ENCODE assay signal across 8 cellular contexts in genomic region chr6:99603421-99604160, GRCh38. TPM values are rescaled to one million over a fixed set of nuclear protein-coding genes. Genes with fewer than 3 reads are reported as not detected.
DNase-seq lines count a peak whose midpoint lies in the region; ATAC-seq and TF ChIP-seq lines count a peak whose summit lies in the region.
"Had no signal": no experiment of that assay in that cellular context is flagged by ENCODE, and none has a peak within 500 bp of the region (broad histone marks: within the 10 kb centered on the region; RNA-seq: fewer than 3 reads in every experiment).

No MANE protein-coding gene starts in this region.

- H3K27me3 Mint-ChIP-seq in WTC11 (ENCODE audit: low read depth) = peaks cover 100% of the 10 kb centered on the region

- peak overlapping the region; percentile 48 for H3K4me3 ChIP-seq in GM12865 (ENCODE audit: low read depth, low read length)
- peak overlapping the region; percentile 16 for H3K4me3 ChIP-seq in HEK293 (ENCODE audit: low read depth, low read length)

- no peak overlapping the region for H3K27ac ChIP-seq in HEK293 (ENCODE audit: extremely low read depth, low read depth, low read length)
- H3K27ac ChIP-seq in foreskin keratinocyte = no peak overlapping the region
- H3K27ac ChIP-seq: VCaP had no signal

- CTCF ChIA-PET in HEK293 (lab: Yijun Ruan, JAX) (interaction anchor here (0.7 kb wide), 3 partner anchors 17 to 71 kb away, joined by 3 to 4 read pairs (median 3); no protein-coding TSS in a partner anchor), WTC11 (lab: Charles Lee) (interaction anchor here (0.5 to 3.0 kb wide), 7 partner anchors 10 to 180 kb away, joined by 3 to 34 read pairs (median 5); partner anchors contain the start of gene CCNC)

- no peaks in the 10 kb centered on the region for H3K36me3 ChIP-seq in HEK293 (ENCODE audit: control insufficient read depth in 2 of 2, insufficient read depth in 1 of 2, low read length in 2 of 2)

- H3K36me3 Mint-ChIP-seq in WTC11 = no peaks in the 10 kb centered on the region

- H3K4me3 Mint-ChIP-seq in WTC11 = peak overlapping the region; percentile 62

- no peaks in the 10 kb centered on the region for H3K9me3 ChIP-seq in HEK293 (ENCODE audit: control insufficient read depth, insufficient read depth, low read depth, low read length)

- H3K4me1 ChIP-seq in HEK293 (ENCODE audit: control insufficient read depth, insufficient read depth, low read length) (no peaks in the 10 kb centered on the region), foreskin keratinocyte (no peaks in the 10 kb centered on the region)

- ATAC-seq in WTC11 (peak; percentile 62), foreskin keratinocyte (peak; percentile 42)

- H3K9me3 Mint-ChIP-seq in WTC11 = no peaks in the 10 kb centered on the region

- peaks cover 100% of the 10 kb centered on the region for H3K27me3 ChIP-seq in foreskin keratinocyte

- no peak overlapping the region for H3K27ac Mint-ChIP-seq in WTC11

- POLR2A ChIA-PET in HEK293 (lab: Yijun Ruan, JAX) = interaction anchor here (1.0 to 1.1 kb wide), 4 partner anchors 10 to 89 kb away, joined by 4 to 11 read pairs (median 6); partner anchors contain the start of gene CCNC
- POLR2A ChIA-PET in WTC11 (lab: Charles Lee) = no interaction called here

- TF ChIP-seq CTCF in GM12865 (IDR thresholded peaks at IDR 0.05; ENCODE audit: insufficient read depth, low read depth, low read length, missing control alignments) (no peak), HEK293 (tag by site-specific recombination; IDR thresholded peaks at IDR 0.05) (no peak), WTC11 (IDR thresholded peaks at IDR 0.05) (no peak), foreskin keratinocyte (conservative IDR thresholded peaks at IDR 0.05) (no peak)

- DNase-seq in GM12865 (ENCODE audit: low read depth) = peak; percentile 29
- peak; percentile 84 for DNase-seq in WTC11 (ENCODE audit: low spot score)
- DNase-seq in foreskin keratinocyte = no peak
- DNase-seq in retina = peak; percentile 88
- no peak for DNase-seq in central memory CD4-positive, alpha-beta T cell
- no peak for DNase-seq in SW 1271 (lab: John Stamatoyannopoulos, UW)

- peaks cover 51% of the 10 kb centered on the region for H3K4me1 Mint-ChIP-seq in WTC11

TF ChIP-seq in HEK293, 187 proteins besides CTCF, POLR2A, EP300 and RAD21:
- TF ChIP-seq HOXC10 (CRISPR knock-in tag; IDR thresholded peaks at IDR 0.05) (0 out of 2 replicates have a peak, but pooled peaks have one; percentile 38), PRDM6 (tag by site-specific recombination; IDR thresholded peaks at IDR 0.05) (no peak), ZNF645 (tag by site-specific recombination; IDR thresholded peaks at IDR 0.05) (no peak), ZNF324 (tag by site-specific recombination; IDR thresholded peaks at IDR 0.05) (no peak), KLF7 (tag by site-specific recombination; IDR thresholded peaks at IDR 0.05; ENCODE audit: borderline replicate concordance) (no peak), KLF9 (tag by site-specific recombination; IDR thresholded peaks at IDR 0.05; ENCODE audit: low read depth) (no peak), ZFP37 (tag by site-specific recombination; IDR thresholded peaks at IDR 0.05) (no peak), ZNF561 (tag by site-specific recombination; IDR thresholded peaks at IDR 0.05; ENCODE audit: borderline replicate concordance) (no peak), ZNF335 (tag by site-specific recombination; conservative IDR thresholded peaks at IDR 0.05) (peak; percentile 46), ZXDB (tag by site-specific recombination; IDR thresholded peaks at IDR 0.05) (no peak)

TF ChIP-seq in WTC11, 78 proteins besides CTCF, POLR2A, EP300 and RAD21:
- TF ChIP-seq MYBL2 (CRISPR knock-in tag; IDR thresholded peaks at IDR 0.05) = no peak
- peak; percentile 45 for TF ChIP-seq FOXP1 (CRISPR knock-in tag; IDR thresholded peaks at IDR 0.05; ENCODE audit: borderline replicate concordance)
- no peak for TF ChIP-seq CBFB (CRISPR knock-in tag; IDR thresholded peaks at IDR 0.05; ENCODE audit: low read depth)
- peak; percentile 61 for TF ChIP-seq ZNF121 (CRISPR knock-in tag; IDR thresholded peaks at IDR 0.05)
- TF ChIP-seq ESRRA (CRISPR knock-in tag; IDR thresholded peaks at IDR 0.05; ENCODE audit: borderline replicate concordance) = no peak
- peak; percentile 22; the same call in 1 of the 2 replicates for TF ChIP-seq USF2 (CRISPR knock-in tag; IDR thresholded peaks at IDR 0.05)
- peak; percentile 84 for TF ChIP-seq MAX (CRISPR knock-in tag; IDR thresholded peaks at IDR 0.05)
- 0 out of 2 replicates have a peak, but pooled peaks have one; percentile 29 for TF ChIP-seq SP1 (CRISPR knock-in tag; conservative IDR thresholded peaks at IDR 0.05)
- TF ChIP-seq ATF6 (CRISPR knock-in tag; IDR thresholded peaks at IDR 0.05) = no peak
- TF ChIP-seq ETV6 (CRISPR knock-in tag; IDR thresholded peaks at IDR 0.05) = peak; percentile 56; the same call in 1 of the 2 replicates

RNA-seq across cellular contexts. Expression of gene PRDM13, which starts 3.0 kb away (rescaled TPM):
- total RNA-seq in WTC11 (2021) = 0.09 to 0.14 TPM (median 0.11 TPM) in 3 replicates
- total RNA-seq in foreskin keratinocyte = not detected in 2 replicates
- not detected in 2 replicates for polyA plus RNA-seq in foreskin keratinocyte

RNA-seq across cellular contexts. Expression of gene CCNC, which starts 35.1 kb away (rescaled TPM):
- 82.2 to 93.1 TPM (median 86.8 TPM) in 3 replicates for total RNA-seq in WTC11 (2021)
- 80.3 and 84.4 TPM in 2 replicates for total RNA-seq in foreskin keratinocyte
- polyA plus RNA-seq in foreskin keratinocyte = 45.0 and 53.5 TPM in 2 replicates

Comparison
In these comparisons a context has a peak if more than half of its experiments do, and no peak if none do; other contexts are left out.
1. DNase-seq: peak in GM12865 (single experiment), WTC11 (single experiment) and retina (single experiment); none in foreskin keratinocyte (0 of 2), central memory CD4-positive, alpha-beta T cell (single experiment) and SW 1271 (0 of 2).